7 cellular contexts compared by ENCODE assay signal in genomic region chr2:111267038-111267437, GRCh38.
A peak's percentile ranks its signal among the peaks of the same experiment; 100 is the strongest.
DNase-seq lines count a peak whose midpoint lies in the region; ATAC-seq, FAIRE-seq and TF ChIP-seq lines count a peak whose summit lies in the region.
"Not testable (repeated sequence)": the region's sequence is repeated elsewhere in the genome, so short reads cannot be mapped to it uniquely, and the experiment has no call there.

No MANE protein-coding gene starts in this region.

- H3K36me3 ChIP-seq in endodermal cell (ENCODE audit: control insufficient read depth, insufficient read depth, low read length); kidney (ENCODE audit: control insufficient read depth in 1 of 2, insufficient read depth in 2 of 2, low read length in 2 of 2); mucosa of descending colon (ENCODE audit: low read depth); thoracic aorta: not testable (repeated sequence)

- H3K4me1 ChIP-seq in endodermal cell (ENCODE audit: control insufficient read depth, insufficient read depth, low read length); kidney (ENCODE audit: control insufficient read depth in 1 of 2, insufficient read depth in 1 of 2, low read depth in 1 of 2, low read length in 2 of 2); mucosa of descending colon (ENCODE audit: low read depth); thoracic aorta (ENCODE audit: control insufficient read depth in 1 of 2, low read depth in 2 of 2): not testable (repeated sequence)

- H3K9ac ChIP-seq in endodermal cell (ENCODE audit: extremely low read depth, low read length, poor library complexity, severe bottlenecking); kidney (ENCODE audit: low read length in 2 of 2): not testable (repeated sequence)

- peak; percentile 97 for ATAC-seq in Right ventricle myocardium superior (ENCODE audit: poor library complexity)
- peak; percentile 10 for ATAC-seq in mucosa of descending colon
- ATAC-seq in thoracic aorta (ENCODE audit: insufficient number of reproducible peaks, low FRiP score, low read depth), result peak; percentile 75

- not testable (repeated sequence) for H3K27me3 ChIP-seq in endodermal cell (ENCODE audit: control insufficient read depth, insufficient read depth, low read length, poor library complexity, severe bottlenecking); thoracic aorta (replicated peaks; ENCODE audit: insufficient read depth)

- DNase-seq in amniotic epithelial cell (ENCODE audit: low read depth) (peak; percentile 73), endodermal cell (peak; percentile 17), Right ventricle myocardium superior (peak; percentile 89), kidney (peak; percentile 95), mucosa of descending colon (peak in 2 of 3 donors; percentile 21 to 56), posterior vena cava (ENCODE audit: low spot score) (peak; percentile 93), thoracic aorta (ENCODE audit: low spot score) (peak; percentile 3)

- WGBS in endodermal cell (ENCODE audit: insufficient coverage in 1 of 2, insufficient read length in 1 of 2), 2 experiments, result 89% methylated on average over 13 of the region's 14 CpGs; no CpG with 5 or more reads in 1 of the 2 experiments

- not testable (repeated sequence) for H3K9me3 ChIP-seq in endodermal cell (ENCODE audit: control insufficient read depth, low read length); kidney (ENCODE audit: control insufficient read depth in 1 of 2, low read length in 2 of 2); mucosa of descending colon; thoracic aorta

- not testable (repeated sequence) for FAIRE-seq in kidney (lab: Jason Lieb, UNC)

- not testable (repeated sequence) for TF ChIP-seq CTCF in endodermal cell (conservative IDR thresholded peaks at IDR 0.05); kidney (IDR thresholded peaks at IDR 0.05; ENCODE audit: borderline replicate concordance, extremely low read depth, insufficient read depth); mucosa of descending colon (IDR thresholded peaks at IDR 0.05); thoracic aorta (IDR thresholded peaks at IDR 0.05)

- H3K27ac Mint-ChIP-seq in endodermal cell, result not testable (repeated sequence)

- H3K4me3 Mint-ChIP-seq in endodermal cell, result not testable (repeated sequence)

- H3K27ac ChIP-seq in endodermal cell (ENCODE audit: low read depth, low read length); kidney (ENCODE audit: low read depth in 2 of 2, low read length in 2 of 2); thoracic aorta: not testable (repeated sequence)

- not testable (repeated sequence) for H3K27me3 Mint-ChIP-seq in endodermal cell (ENCODE audit: insufficient read depth)

- not testable (repeated sequence) for H3K36me3 Mint-ChIP-seq in endodermal cell (ENCODE audit: low read depth)

- H3K9me3 Mint-ChIP-seq in endodermal cell, result not testable (repeated sequence)

- H3K4me1 Mint-ChIP-seq in endodermal cell, result not testable (repeated sequence)

- intact Hi-C loops in Right ventricle myocardium superior (cut with DNase I); kidney (cut with DNase I); mucosa of descending colon (cut with DNase I, micrococcal nuclease); posterior vena cava (cut with DNase I): not testable (repeated sequence)

- H3K4me3 ChIP-seq in endodermal cell (ENCODE audit: low read length); kidney (ENCODE audit: low read length in 2 of 2); mucosa of descending colon; thoracic aorta: not testable (repeated sequence)

Comparison
In these comparisons a context has a peak if more than half of its experiments do, and no peak if none do; other contexts are left out.
1. DNase-seq: peak in every context shown above with its lines; median percentile 95 in kidney; 93 in posterior vena cava; 89 in Right ventricle myocardium superior; 73 in amniotic epithelial cell; 38 in mucosa of descending colon; 17 in endodermal cell; 3 in thoracic aorta.
2. ATAC-seq: peak in every context shown above with its lines; median percentile 97 in Right ventricle myocardium superior; 75 in thoracic aorta; 10 in mucosa of descending colon.